ENCODE assay signal across 8 cellular contexts in the genomic region with DNA sequence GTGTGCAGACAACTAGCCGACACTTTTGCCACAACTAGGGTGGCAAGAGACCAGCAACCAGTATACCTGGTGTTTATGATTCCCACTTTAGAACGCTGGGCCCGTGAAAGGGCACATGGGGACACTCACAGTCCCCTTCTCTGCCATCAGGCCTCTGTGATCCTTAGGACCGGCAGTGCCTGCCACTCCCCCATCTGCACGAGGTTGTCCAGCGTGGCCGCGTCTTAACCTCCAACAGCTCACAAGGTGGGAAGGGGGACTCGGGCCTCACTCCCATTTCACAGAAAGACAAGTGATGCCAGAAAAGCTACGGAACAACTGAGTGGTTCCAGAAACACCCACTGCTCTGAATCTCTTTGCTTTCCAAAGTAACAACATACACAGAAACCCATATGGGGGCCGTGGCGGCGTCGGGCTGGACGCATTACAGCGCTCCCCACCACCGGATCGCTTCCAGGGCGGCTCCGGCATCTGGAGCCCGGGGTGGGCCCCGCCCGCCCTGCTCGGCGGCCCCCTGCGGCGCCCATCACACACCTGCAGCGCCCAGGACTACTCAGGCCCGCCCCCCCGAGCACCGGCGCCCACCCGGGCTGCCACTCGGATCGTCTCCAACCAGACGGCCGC. TPM values are rescaled to one million over a fixed set of nuclear protein-coding genes. Genes with fewer than 3 reads are reported as not detected.
DNase-seq lines count a peak whose midpoint lies in the region; ATAC-seq, FAIRE-seq and TF ChIP-seq lines count a peak whose summit lies in the region.

No MANE protein-coding gene starts in this region.

- peak overlapping the region; percentile 88 for H3K27ac Mint-ChIP-seq in activated T-cell treated with anti-CD3 and anti-CD28 coated beads, Interleukin-2, amount 50 U/mL, for 24 hours
- peak overlapping the region; percentile 72 for H3K27ac Mint-ChIP-seq in endodermal cell

- H3K36me3 Mint-ChIP-seq in activated T-cell treated with anti-CD3 and anti-CD28 coated beads, Interleukin-2, amount 50 U/mL, for 24 hours (ENCODE audit: low read depth): peaks cover 56% of the 10 kb centered on the region
- peaks cover 55% of the 10 kb centered on the region for H3K36me3 Mint-ChIP-seq in endodermal cell (ENCODE audit: low read depth)

- ATAC-seq in pancreas: no peak
- ATAC-seq in HG03108 (IDR thresholded peaks at IDR 0.05; ENCODE audit: unreplicated experiment): no peak

- TF ChIP-seq CTCF in NB4 (IDR thresholded peaks at IDR 0.05; ENCODE audit: low read depth, low read length): no peak
- TF ChIP-seq CTCF in endodermal cell (conservative IDR thresholded peaks at IDR 0.05): no peak
- no peak for TF ChIP-seq CTCF in pancreas (IDR thresholded peaks at IDR 0.05)
- no peak for TF ChIP-seq CTCF in GM10266 (IDR thresholded peaks at IDR 0.05; ENCODE audit: control insufficient read depth, insufficient read depth, low read depth, missing control alignments)

- intact Hi-C loops in pancreas (cut with DNase I): no loop called here

- 11 to 31% methylated on average over 6 to 37 of the region's 37 CpGs for WGBS in endodermal cell (ENCODE audit: insufficient coverage in 1 of 2, insufficient read length in 1 of 2), 2 experiments
- 6 to 7% methylated on average over 36 to 37 of the region's 37 CpGs for WGBS in pancreas, 2 donors

- TF ChIP-seq POLR2A in NB4 (IDR thresholded peaks at IDR 0.05; ENCODE audit: extremely low read depth, insufficient read length): no peak

- DNase-seq in activated T-cell treated with anti-CD3 and anti-CD28 coated beads, Interleukin-2, amount 50 U/mL, for 24 hours: no peak
- no peak for DNase-seq in activated T-cell treated with anti-CD3 and anti-CD28 coated beads for 4 hours
- no peak for DNase-seq in NB4 (ENCODE audit: low read depth)
- DNase-seq in endodermal cell: no peak
- no peak for DNase-seq in pancreas
- no peak for DNase-seq in SIG-M5 treated with dmso at 0.1 percent for 504 hours (lab: John Stamatoyannopoulos, UW; ENCODE audit: unreplicated experiment)
- no peak for DNase-seq in GM10266 (ENCODE audit: extremely low spot score)

- peaks cover 55% of the 10 kb centered on the region for H3K4me1 Mint-ChIP-seq in activated T-cell treated with anti-CD3 and anti-CD28 coated beads, Interleukin-2, amount 50 U/mL, for 24 hours (ENCODE audit: low read depth)
- H3K4me1 Mint-ChIP-seq in endodermal cell: peaks cover 40% of the 10 kb centered on the region

- H3K9me3 Mint-ChIP-seq in activated T-cell treated with anti-CD3 and anti-CD28 coated beads, Interleukin-2, amount 50 U/mL, for 24 hours: no peaks in the 10 kb centered on the region
- H3K9me3 Mint-ChIP-seq in endodermal cell: no peaks in the 10 kb centered on the region

- H3K4me3 ChIP-seq in NB4 (ENCODE audit: low read depth, low read length): peak overlapping the region; percentile 66
- peak overlapping the region; percentile 88 for H3K4me3 ChIP-seq in endodermal cell (ENCODE audit: low read length)
- peak overlapping the region; percentile 72 to 97 (median 90) for H3K4me3 ChIP-seq in pancreas

- H3K27me3 ChIP-seq in endodermal cell (ENCODE audit: control insufficient read depth, insufficient read depth, low read length, poor library complexity, severe bottlenecking) (no peaks in the 10 kb centered on the region), pancreas (no peaks in the 10 kb centered on the region)

- H3K27me3 Mint-ChIP-seq in activated T-cell treated with anti-CD3 and anti-CD28 coated beads, Interleukin-2, amount 50 U/mL, for 24 hours: no peaks in the 10 kb centered on the region
- H3K27me3 Mint-ChIP-seq in endodermal cell (ENCODE audit: insufficient read depth): no peaks in the 10 kb centered on the region

- peaks cover 13% of the 10 kb centered on the region for H3K4me1 ChIP-seq in endodermal cell (ENCODE audit: control insufficient read depth, insufficient read depth, low read length)
- H3K4me1 ChIP-seq in pancreas: peaks cover 0 to 15% (median 0%) of the 10 kb centered on the region in 3 donors

- FAIRE-seq in pancreas (lab: Jason Lieb, UNC): no peak

- H3K9me3 ChIP-seq in endodermal cell (ENCODE audit: control insufficient read depth, low read length) (no peaks in the 10 kb centered on the region), pancreas (no peaks in the 10 kb centered on the region)

- H3K27ac ChIP-seq in endodermal cell (ENCODE audit: low read depth, low read length) (peak overlapping the region; percentile 82), pancreas (peak overlapping the region; percentile 70 to 86 (median 76))

- H3K36me3 ChIP-seq in endodermal cell (ENCODE audit: control insufficient read depth, insufficient read depth, low read length) (peaks cover 49% of the 10 kb centered on the region), pancreas (no peaks in the 10 kb centered on the region)

- peak overlapping the region; percentile 82 for H3K9ac ChIP-seq in endodermal cell (ENCODE audit: extremely low read depth, low read length, poor library complexity, severe bottlenecking)

- H3K4me3 Mint-ChIP-seq in activated T-cell treated with anti-CD3 and anti-CD28 coated beads, Interleukin-2, amount 50 U/mL, for 24 hours: peak overlapping the region; percentile 83
- peak overlapping the region; percentile 80 for H3K4me3 Mint-ChIP-seq in endodermal cell

RNA-seq across cellular contexts. Expression of gene ZNF496, which starts 1.0 kb away (rescaled TPM):
- 10 to 100 TPM; 63.5 to 65.6 TPM for total RNA-seq in endodermal cell
- polyA plus RNA-seq in endodermal cell (2013, experiment 1 of 2): 45.9 TPM
- polyA plus RNA-seq in endodermal cell (2013, experiment 2 of 2): 37.8 TPM
- 10 to 100 TPM; 16.7 to 24.4 (median 19.2) TPM for total RNA-seq in pancreas
- 10 to 100 TPM; 11.4 to 18.7 TPM for polyA plus RNA-seq in pancreas
